8 cellular contexts compared by ENCODE assay signal in genomic region chr11:6682936-6683861, GRCh38. TPM values are rescaled to one million over a fixed set of nuclear protein-coding genes. Genes with fewer than 3 reads are reported as not detected.
DNase-seq lines count a peak whose midpoint lies in the region; ATAC-seq and TF ChIP-seq lines count a peak whose summit lies in the region.

MRPL17 (minus strand) TSS chr11:6683340; CDS start chr11:6683296, 44 bp downstream.

- peaks cover 21% of the 10 kb centered on the region for H3K4me1 ChIP-seq in suprapubic skin

- H3K36me3 ChIP-seq in suprapubic skin = peaks cover 16% of the 10 kb centered on the region

- TF ChIP-seq EP300 in suprapubic skin (IDR thresholded peaks at IDR 0.05) = no peak

- no peaks in the 10 kb centered on the region for H3K9me3 Mint-ChIP-seq in activated naive CD4-positive, alpha-beta T cell treated with anti-CD3 and anti-CD28 coated beads, Interleukin-2, amount 50 U/mL, for 24 hours

- WGBS in suprapubic skin = under 1% methylated on average over 47 of the region's 70 CpGs

- peak; percentile 75 to 91 for TF ChIP-seq CTCF in suprapubic skin (IDR thresholded peaks at IDR 0.05)

- ATAC-seq in HG02610 (IDR thresholded peaks at IDR 0.05; ENCODE audit: unreplicated experiment) = peak; percentile 92
- peak; percentile 97 for ATAC-seq in SK-N-SH treated with all-trans-retinoic acid at 6 μM for 48 hours

- peak within 1 kb of the TSS; percentile 79 for H3K4me3 ChIP-seq in suprapubic skin

- H3K4me1 Mint-ChIP-seq in activated naive CD4-positive, alpha-beta T cell treated with anti-CD3 and anti-CD28 coated beads, Interleukin-2, amount 50 U/mL, for 24 hours = peaks cover 32% of the 10 kb centered on the region

- H3K36me3 Mint-ChIP-seq in activated naive CD4-positive, alpha-beta T cell treated with anti-CD3 and anti-CD28 coated beads, Interleukin-2, amount 50 U/mL, for 24 hours = peaks cover 12% of the 10 kb centered on the region

- DNase-seq in NCI-H1092 (lab: John Stamatoyannopoulos, UW) = peak; percentile 98
- peak; percentile 99 for DNase-seq in globus pallidus (ENCODE audit: low spot score)
- DNase-seq in nucleus accumbens (lab: John Stamatoyannopoulos, UW) = peak; percentile 74 to 99 (median 98)
- DNase-seq in suprapubic skin (ENCODE audit: low spot score in 2 of 2) = peak; percentile 99 to 100

- H3K9me3 ChIP-seq in suprapubic skin = no peaks in the 10 kb centered on the region

- H3K27me3 ChIP-seq in suprapubic skin = no peaks in the 10 kb centered on the region

- peak within 1 kb of the TSS; percentile 86 for H3K27ac ChIP-seq in suprapubic skin

- H3K4me3 Mint-ChIP-seq in activated naive CD4-positive, alpha-beta T cell treated with anti-CD3 and anti-CD28 coated beads, Interleukin-2, amount 50 U/mL, for 24 hours = peak within 1 kb of the TSS; percentile 98

- TF ChIP-seq POLR2A in GM10847 (IDR thresholded peaks at IDR 0.05; ENCODE audit: extremely low read depth, insufficient read length) = peak; percentile 91
- TF ChIP-seq POLR2A in suprapubic skin (IDR thresholded peaks at IDR 0.05) = peak in 1 of 2 donors; percentile 44

- no peaks in the 10 kb centered on the region for H3K27me3 Mint-ChIP-seq in activated naive CD4-positive, alpha-beta T cell treated with anti-CD3 and anti-CD28 coated beads, Interleukin-2, amount 50 U/mL, for 24 hours

- peak within 1 kb of the TSS; percentile 99 for H3K27ac Mint-ChIP-seq in activated naive CD4-positive, alpha-beta T cell treated with anti-CD3 and anti-CD28 coated beads, Interleukin-2, amount 50 U/mL, for 24 hours

TF ChIP-seq in SK-N-SH treated with all-trans-retinoic acid at 6 μM for 48 hours, 23 proteins besides CTCF, POLR2A, EP300 and RAD21:
- 0 out of 2 replicates have a peak, but pooled peaks have one; percentile 21 for TF ChIP-seq ZNF8 (CRISPR knock-in tag; IDR thresholded peaks at IDR 0.05)
- peak; percentile 62; the same call in 1 of the 2 replicates for TF ChIP-seq TCF4 (CRISPR knock-in tag; IDR thresholded peaks at IDR 0.05; ENCODE audit: borderline replicate concordance)
- no peak for TF ChIP-seq ZC3H10 (CRISPR knock-in tag; IDR thresholded peaks at IDR 0.05)

RNA-seq across cellular contexts. Expression of gene MRPL17, which starts in this region (rescaled TPM):
- 10 to 100 TPM; 17.1 to 35.2 (median 26.4) TPM for total RNA-seq in suprapubic skin

Comparison
In these comparisons a context has a peak if more than half of its experiments do, and no peak if none do; other contexts are left out.
1. Peak in every context shown above with its lines: DNase-seq, ATAC-seq, H3K4me3 ChIP-seq and H3K27ac ChIP-seq.